In genomic region chr2:54194761-54195750, GRCh38 we compare ENCODE assay signal across 18 cellular contexts.
"Had no signal": no experiment of that assay in that cellular context is flagged by ENCODE, and none has a peak within 500 bp of the region (broad histone marks: within the 10 kb centered on the region; RNA-seq: fewer than 3 reads in every experiment).

No MANE protein-coding gene starts in this region.

- H3K9me3 ChIP-seq: adrenal gland, right lobe of liver, transverse colon had no signal

- DNase-seq: activated B cell treated with CpG ODN at 0.5 μM for 24 hours; activated CD4-positive, alpha-beta T cell treated with anti-CD3 and anti-CD28 coated beads for 48 hours; activated CD8-positive, alpha-beta T cell treated with anti-CD3 and anti-CD28 coated beads for 36 hours; activated effector memory CD4-positive, alpha-beta T cell treated with Interleukin-2 at 50 U/mL for 16 hours; activated T-cell treated with anti-CD3 and anti-CD28 coated beads, Interleukin-2, amount 50 U/mL, for 4 hours; adrenal gland; dorsolateral prefrontal cortex; endodermal cell; erythroblast; islet precursor cell; midbrain; right lobe of liver; stimulated activated CD4-positive, alpha-beta T cell treated with anti-CD3 and anti-CD28 coated beads, Interleukin-4, amount 100 ng/mL, for 4 hours; stimulated activated CD8-positive, alpha-beta memory T cell treated with anti-CD3 and anti-CD28 coated beads, Interleukin-4, amount 100 ng/mL, for 48 hours; stimulated activated naive CD4-positive, alpha-beta T cell treated with Interleukin-2 at 50 U/mL for 16 hours; transverse colon had no signal

- H3K27me3 ChIP-seq: adrenal gland, dorsolateral prefrontal cortex, right lobe of liver, transverse colon had no signal

- H3K4me2 ChIP-seq: smooth muscle cell had no signal

- H3K4me1 ChIP-seq: adrenal gland, right lobe of liver, transverse colon had no signal

- ATAC-seq: activated CD8-positive, alpha-beta T cell treated with anti-CD3 and anti-CD28 coated beads for 36 hours; activated T-cell treated with anti-CD3 and anti-CD28 coated beads, Interleukin-2, amount 50 U/mL, for 4 hours; right lobe of liver had no signal

- H3K36me3 ChIP-seq: adrenal gland, right lobe of liver, transverse colon had no signal

- H3K4me3 ChIP-seq: adrenal gland, dorsolateral prefrontal cortex, lung, right lobe of liver, smooth muscle cell, transverse colon had no signal

- H3K27ac ChIP-seq: adrenal gland, dorsolateral prefrontal cortex, right lobe of liver, transverse colon had no signal
